Comparison of ENCODE assay signal across 19 cellular contexts in the genomic region with DNA sequence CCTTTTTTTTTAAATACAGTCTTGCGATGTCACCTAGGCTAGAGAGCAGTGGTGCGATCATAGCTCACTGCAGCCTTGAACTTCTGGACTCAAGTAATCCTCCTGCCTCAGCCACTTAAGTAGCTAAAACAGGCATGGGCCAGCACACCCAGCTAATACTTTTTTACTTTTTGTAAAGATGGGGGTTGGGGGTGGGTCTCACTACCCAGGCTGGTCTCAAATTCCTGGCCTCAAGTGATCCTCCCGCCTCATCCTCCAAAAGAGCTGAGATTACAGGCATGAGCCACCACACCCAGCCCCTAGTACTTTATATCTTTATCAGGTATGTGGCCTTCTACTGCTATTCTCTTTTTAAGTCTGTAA.
"Had no signal": no experiment of that assay in that cellular context is flagged by ENCODE, and none has a peak within 500 bp of the region (broad histone marks: within the 10 kb centered on the region; RNA-seq: fewer than 3 reads in every experiment).

No MANE protein-coding gene starts in this region.

- H2AFZ ChIP-seq: PC-9 had no signal

- H3K4me2 ChIP-seq: KMS-11, PC-9 had no signal

- H3K4me3 ChIP-seq: K562, PC-9, Peyer's patch, SJSA1, SK-N-MC had no signal

- ATAC-seq: K562, Right ventricle myocardium inferior had no signal

- DNase-seq: Kasumi-1; NCI-H1092; NCI-H146; NCI-H1930; NCI-H2081; NCI-H226; NCI-H446; NCI-H510A; NCI-H774; NK-92 treated with Interleukin-12 subunit alpha and Interleukin-12 subunit beta, amount 100 ng/mL, for 24 hours; OCI-M1; PC-9; Peyer's patch; SIG-M5 had no signal

- H3K9ac ChIP-seq: KMS-11 had no signal

- H3K9me3 ChIP-seq: Peyer's patch, SJSA1 had no signal

- FAIRE-seq: K562 had no signal

- H3K36me3 ChIP-seq: Peyer's patch had no signal

- H3K27me3 ChIP-seq: Peyer's patch, SJSA1 had no signal

- H3K27ac ChIP-seq: KMS-11, PC-9, SJSA1, SK-N-MC had no signal
